ENCODE assay signal across 2 cellular contexts in the genomic region with DNA sequence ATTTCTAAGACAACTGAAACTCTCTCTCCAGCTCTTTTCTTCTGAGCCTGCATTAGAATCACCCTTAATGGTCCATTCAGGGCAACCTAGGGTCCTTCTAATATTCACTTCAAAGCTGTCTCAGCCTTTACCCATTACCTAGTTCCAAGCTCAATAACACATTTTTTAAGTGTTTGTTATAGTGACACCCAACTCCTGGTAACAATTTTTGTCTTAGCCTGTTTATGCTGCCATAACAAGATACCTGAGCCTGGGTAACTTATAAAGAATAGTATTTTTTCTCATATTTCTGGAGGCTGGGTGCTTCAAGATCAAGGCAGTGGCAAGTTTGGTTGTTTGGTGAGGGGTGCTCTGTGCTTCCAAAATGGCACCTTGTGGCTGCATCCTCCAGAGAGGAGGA.
TF ChIP-seq lines count a peak whose summit lies in the region.

No MANE protein-coding gene starts in this region.

TF ChIP-seq in HEK293, 187 proteins besides CTCF, POLR2A, EP300 and RAD21 (continued from another document):
- TF ChIP-seq, protein P1, sequence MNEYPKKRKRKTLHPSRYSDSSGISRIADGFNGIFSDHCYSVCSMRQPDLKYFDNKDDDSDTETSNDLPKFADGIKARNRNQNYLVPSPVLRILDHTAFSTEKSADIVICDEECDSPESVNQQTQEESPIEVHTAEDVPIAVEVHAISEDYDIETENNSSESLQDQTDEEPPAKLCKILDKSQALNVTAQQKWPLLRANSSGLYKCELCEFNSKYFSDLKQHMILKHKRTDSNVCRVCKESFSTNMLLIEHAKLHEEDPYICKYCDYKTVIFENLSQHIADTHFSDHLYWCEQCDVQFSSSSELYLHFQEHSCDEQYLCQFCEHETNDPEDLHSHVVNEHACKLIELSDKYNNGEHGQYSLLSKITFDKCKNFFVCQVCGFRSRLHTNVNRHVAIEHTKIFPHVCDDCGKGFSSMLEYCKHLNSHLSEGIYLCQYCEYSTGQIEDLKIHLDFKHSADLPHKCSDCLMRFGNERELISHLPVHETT (tag by site-specific recombination; IDR thresholded peaks at IDR 0.05) = no peak
- TF ChIP-seq ZNF707 (tag by site-specific recombination; IDR thresholded peaks at IDR 0.05) = peak; percentile 65; the same call in 1 of the 2 replicates
- TF ChIP-seq ATF2 (tag by site-specific recombination; IDR thresholded peaks at IDR 0.05; ENCODE audit: low read depth) = no peak
- TF ChIP-seq ZNF26 (tag by site-specific recombination; IDR thresholded peaks at IDR 0.05) = no peak
- no peak for TF ChIP-seq ZNF658 (tag by site-specific recombination; IDR thresholded peaks at IDR 0.05)
- no peak for TF ChIP-seq ZNF433 (tag by site-specific recombination; IDR thresholded peaks at IDR 0.05; ENCODE audit: low read depth)
TF ChIP-seq in HEK293: peak in this region for 1.

TF ChIP-seq in IMR-90, 13 proteins besides CTCF, POLR2A, EP300 and RAD21 (continued from another document):
- no peak for TF ChIP-seq ELK1 (IDR thresholded peaks at IDR 0.05; ENCODE audit: borderline replicate concordance, low read depth, low read length)
- TF ChIP-seq NFE2L2 (IDR thresholded peaks at IDR 0.05; ENCODE audit: low read depth, low read length) = no peak
- no peak for TF ChIP-seq RCOR1 (IDR thresholded peaks at IDR 0.05; ENCODE audit: insufficient replicate concordance, low read length)
- no peak for TF ChIP-seq USF2 (IDR thresholded peaks at IDR 0.05; ENCODE audit: low read depth, low read length)
- TF ChIP-seq MXI1 (IDR thresholded peaks at IDR 0.05; ENCODE audit: borderline replicate concordance, low read depth, low read length) = no peak
- no peak for TF ChIP-seq CHD1 (IDR thresholded peaks at IDR 0.05; ENCODE audit: low read depth, low read length)
- TF ChIP-seq SMC3 (IDR thresholded peaks at IDR 0.05; ENCODE audit: low read depth, low read length) = no peak
- no peak for TF ChIP-seq RFX5 (IDR thresholded peaks at IDR 0.05; ENCODE audit: low read depth, low read length)
- no peak for TF ChIP-seq FOS (IDR thresholded peaks at IDR 0.05; ENCODE audit: low read depth, low read length)
